Comparison of ENCODE assay signal across 24 cellular contexts in the genomic region with DNA sequence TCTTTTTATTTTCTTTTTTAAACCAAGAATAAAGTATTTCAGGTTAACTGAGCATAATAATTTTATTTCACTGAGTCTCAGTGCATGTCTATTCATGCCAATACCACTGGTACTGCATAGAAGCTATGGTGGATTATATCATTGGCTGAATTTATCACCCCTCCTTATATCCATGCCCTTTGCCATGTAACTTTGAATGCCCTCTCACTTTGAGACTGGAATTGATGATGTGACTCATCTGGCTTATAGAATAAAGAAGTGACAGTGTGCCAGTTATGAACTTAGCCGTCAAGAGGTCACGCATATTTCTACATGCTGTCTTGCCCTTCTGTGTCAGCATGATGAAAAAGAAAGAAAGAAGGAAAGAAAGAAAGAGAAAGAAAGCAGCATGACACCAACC. TPM values are rescaled to one million over a fixed set of nuclear protein-coding genes. Genes with fewer than 3 reads are reported as not detected.
DNase-seq lines count a peak whose midpoint lies in the region; ATAC-seq and TF ChIP-seq lines count a peak whose summit lies in the region.
"Had no signal": no experiment of that assay in that cellular context is flagged by ENCODE, and none has a peak within 500 bp of the region (broad histone marks: within the 10 kb centered on the region; RNA-seq: fewer than 3 reads in every experiment).

No MANE protein-coding gene starts in this region.

- H3K27me3 Mint-ChIP-seq in CD8-positive, alpha-beta memory T cell: peaks cover 0 to 4% of the 10 kb centered on the region in 2 donors
- H3K27me3 Mint-ChIP-seq: CD4-positive, CD25-positive, alpha-beta regulatory T cell had no signal

- H3K27ac Mint-ChIP-seq in stimulated activated effector memory CD8-positive, alpha-beta T cell treated with anti-CD3 and anti-CD28 coated beads, Interleukin-12 subunit alpha, Interleukin-12 subunit beta, amount 100 ng/mL, for 72 hours: no peak overlapping the region
- H3K27ac Mint-ChIP-seq in CD8-positive, alpha-beta memory T cell: no peak overlapping the region
- H3K27ac Mint-ChIP-seq: activated naive CD4-positive, alpha-beta T cell treated with anti-CD3 and anti-CD28 coated beads, Interleukin-2, amount 10 ng/mL, durations not matched to agents 7 days and 5 days; activated T-helper 1 cell treated with anti-CD3 and anti-CD28 coated beads, Interleukin-12 subunit alpha, Interleukin-12 subunit beta, Interleukin-2, Interleukin-4 antibody, amounts not matched to agents 30 ng/mL and 10 ng/mL and 1 ng/mL, durations not matched to agents 14 hours and 24 hours and 36 hours; CD4-positive, CD25-positive, alpha-beta regulatory T cell; effector memory CD8-positive, alpha-beta T cell; mesothelial cell of epicardium; naive thymus-derived CD4-positive, alpha-beta T cell; WTC11 had no signal

- intact Hi-C loops in left ventricle myocardium inferior (cut with micrococcal nuclease): no loop called here
- intact Hi-C loops in Right ventricle myocardium inferior (cut with DNase I): no loop called here

- peak overlapping the region; percentile 12 for H3K4me2 ChIP-seq in hepatocyte

- DNase-seq in left ventricle myocardium inferior (no peak), Right ventricle myocardium inferior (ENCODE audit: missing footprints) (no peak), hepatocyte (ENCODE audit: low spot score) (no peak)
- DNase-seq in stimulated activated effector memory CD8-positive, alpha-beta T cell treated with anti-CD3 and anti-CD28 coated beads, Interleukin-12 subunit alpha, Interleukin-12 subunit beta, amount 100 ng/mL, for 72 hours (ENCODE audit: low spot score in 2 of 2): no peak
- DNase-seq in CD8-positive, alpha-beta memory T cell: no peak
- DNase-seq in activated CD8-positive, alpha-beta memory T cell treated with anti-CD3 and anti-CD28 coated beads for 24 hours: no peak
- DNase-seq: activated naive CD4-positive, alpha-beta T cell treated with anti-CD3 and anti-CD28 coated beads, Interleukin-2, amount 10 ng/mL, durations not matched to agents 7 days and 5 days; amniotic stem cell; CD4-positive, CD25-positive, alpha-beta regulatory T cell; effector memory CD8-positive, alpha-beta T cell; GM23248; naive thymus-derived CD4-positive, alpha-beta T cell; NCI-H1105; NCI-H187 treated with DMSO at 0.1 percent for 48 hours; NCI-H2171 treated with DMSO at 0.1 percent for 48 hours; NCI-H524 treated with DMSO at 0.1 percent for 48 hours; RPMI8226; T1000; trophoblast cell had no signal

- CTCF ChIA-PET in CD8-positive, alpha-beta memory T cell (lab: Charles Lee): no interaction called here

- H3K4me3 Mint-ChIP-seq in stimulated activated effector memory CD8-positive, alpha-beta T cell treated with anti-CD3 and anti-CD28 coated beads, Interleukin-12 subunit alpha, Interleukin-12 subunit beta, amount 100 ng/mL, for 72 hours: no peak overlapping the region
- no peak overlapping the region for H3K4me3 Mint-ChIP-seq in CD8-positive, alpha-beta memory T cell
- H3K4me3 Mint-ChIP-seq: activated naive CD4-positive, alpha-beta T cell treated with anti-CD3 and anti-CD28 coated beads, Interleukin-2, amount 10 ng/mL, durations not matched to agents 7 days and 5 days; activated T-helper 1 cell treated with anti-CD3 and anti-CD28 coated beads, Interleukin-12 subunit alpha, Interleukin-12 subunit beta, Interleukin-2, Interleukin-4 antibody, amounts not matched to agents 30 ng/mL and 10 ng/mL and 1 ng/mL, durations not matched to agents 14 hours and 24 hours and 36 hours; CD4-positive, CD25-positive, alpha-beta regulatory T cell; effector memory CD8-positive, alpha-beta T cell; mesothelial cell of epicardium; naive thymus-derived CD4-positive, alpha-beta T cell; WTC11 had no signal

- H2AFZ ChIP-seq in hepatocyte: no peak overlapping the region
- H2AFZ ChIP-seq: GM23248 had no signal

- POLR2A ChIA-PET in CD8-positive, alpha-beta memory T cell (lab: Charles Lee): no interaction called here

- H3K9me2 ChIP-seq in hepatocyte (replicated peaks; ENCODE audit: insufficient read depth): no peaks in the 10 kb centered on the region

- peaks cover 81% of the 10 kb centered on the region for H3K4me1 ChIP-seq in left ventricle myocardium inferior
- H3K4me1 ChIP-seq in hepatocyte (ENCODE audit: insufficient read depth): peaks cover 24% of the 10 kb centered on the region
- no peaks in the 10 kb centered on the region for H3K4me1 ChIP-seq in CD8-positive, alpha-beta memory T cell (ENCODE audit: insufficient read depth, low read length)

- no peaks in the 10 kb centered on the region for H3K9me3 ChIP-seq in left ventricle myocardium inferior (replicated peaks)
- H3K9me3 ChIP-seq in hepatocyte (ENCODE audit: low read depth): no peaks in the 10 kb centered on the region
- H3K9me3 ChIP-seq in CD8-positive, alpha-beta memory T cell (ENCODE audit: low read length): no peaks in the 10 kb centered on the region

- H3K4me3 ChIP-seq in left ventricle myocardium inferior: no peak overlapping the region
- H3K4me3 ChIP-seq in hepatocyte: no peak overlapping the region
- H3K4me3 ChIP-seq in CD8-positive, alpha-beta memory T cell (ENCODE audit: low read length): no peak overlapping the region
- H3K4me3 ChIP-seq: GM23248 had no signal

- ATAC-seq in Right ventricle myocardium inferior (no peak), SK-N-SH treated with all-trans-retinoic acid at 6 μM for 48 hours (0 out of 3 replicates have a peak, but pooled peaks have one; percentile 14), GM21717 (IDR thresholded peaks at IDR 0.05; ENCODE audit: unreplicated experiment) (no peak)
- peak; percentile 32 for ATAC-seq in stimulated activated effector memory CD8-positive, alpha-beta T cell treated with anti-CD3 and anti-CD28 coated beads, Interleukin-12 subunit alpha, Interleukin-12 subunit beta, amount 100 ng/mL, for 72 hours
- ATAC-seq: effector memory CD8-positive, alpha-beta T cell; naive thymus-derived CD4-positive, alpha-beta T cell; WTC11 had no signal

- H3K27me3 ChIP-seq in left ventricle myocardium inferior (ENCODE audit: low read depth): no peaks in the 10 kb centered on the region
- H3K27me3 ChIP-seq in hepatocyte: no peaks in the 10 kb centered on the region
- no peaks in the 10 kb centered on the region for H3K27me3 ChIP-seq in CD8-positive, alpha-beta memory T cell (ENCODE audit: insufficient read depth, low read length, poor library complexity, severe bottlenecking)

- no peaks in the 10 kb centered on the region for H3K4me1 Mint-ChIP-seq in stimulated activated effector memory CD8-positive, alpha-beta T cell treated with anti-CD3 and anti-CD28 coated beads, Interleukin-12 subunit alpha, Interleukin-12 subunit beta, amount 100 ng/mL, for 72 hours
- H3K4me1 Mint-ChIP-seq in CD8-positive, alpha-beta memory T cell: no peaks in the 10 kb centered on the region
- H3K4me1 Mint-ChIP-seq: activated naive CD4-positive, alpha-beta T cell treated with anti-CD3 and anti-CD28 coated beads, Interleukin-2, amount 10 ng/mL, durations not matched to agents 7 days and 5 days; naive thymus-derived CD4-positive, alpha-beta T cell; WTC11 had no signal

- H4K20me1 ChIP-seq in hepatocyte (ENCODE audit: insufficient read depth, poor library complexity, severe bottlenecking): no peaks in the 10 kb centered on the region

- TF ChIP-seq CTCF in left ventricle myocardium inferior (IDR thresholded peaks at IDR 0.05; ENCODE audit: borderline replicate concordance) (no peak), hepatocyte (IDR thresholded peaks at IDR 0.05; ENCODE audit: poor library complexity) (no peak)

- no peaks in the 10 kb centered on the region for H3K36me3 Mint-ChIP-seq in stimulated activated effector memory CD8-positive, alpha-beta T cell treated with anti-CD3 and anti-CD28 coated beads, Interleukin-12 subunit alpha, Interleukin-12 subunit beta, amount 100 ng/mL, for 72 hours
- no peaks in the 10 kb centered on the region for H3K36me3 Mint-ChIP-seq in CD8-positive, alpha-beta memory T cell
- H3K36me3 Mint-ChIP-seq: activated naive CD4-positive, alpha-beta T cell treated with anti-CD3 and anti-CD28 coated beads, Interleukin-2, amount 10 ng/mL, durations not matched to agents 7 days and 5 days; CD4-positive, CD25-positive, alpha-beta regulatory T cell; mesothelial cell of epicardium; naive thymus-derived CD4-positive, alpha-beta T cell; WTC11 had no signal

- H3K36me3 ChIP-seq in left ventricle myocardium inferior: peaks cover 12% of the 10 kb centered on the region
- H3K36me3 ChIP-seq in hepatocyte (replicated peaks; ENCODE audit: insufficient read depth, low read depth): no peaks in the 10 kb centered on the region
- H3K36me3 ChIP-seq in CD8-positive, alpha-beta memory T cell (ENCODE audit: insufficient read depth, low read length): no peaks in the 10 kb centered on the region

- H3K27ac ChIP-seq in left ventricle myocardium inferior (replicated peaks): peak overlapping the region; percentile 91
- H3K27ac ChIP-seq in hepatocyte: peak overlapping the region; percentile 21
- no peak overlapping the region for H3K27ac ChIP-seq in CD8-positive, alpha-beta memory T cell (ENCODE audit: low read depth, low read length)
- H3K27ac ChIP-seq: GM23248 had no signal

- peaks cover 9% of the 10 kb centered on the region for H3K79me2 ChIP-seq in hepatocyte

- WGBS in hepatocyte (ENCODE audit: low lambda C conversion rate, missing lambda C conversion rate): 88% methylated on average over 2 of the region's 2 CpGs

- H3K9me3 Mint-ChIP-seq in stimulated activated effector memory CD8-positive, alpha-beta T cell treated with anti-CD3 and anti-CD28 coated beads, Interleukin-12 subunit alpha, Interleukin-12 subunit beta, amount 100 ng/mL, for 72 hours: no peaks in the 10 kb centered on the region
- no peaks in the 10 kb centered on the region for H3K9me3 Mint-ChIP-seq in CD8-positive, alpha-beta memory T cell
- H3K9me3 Mint-ChIP-seq: activated naive CD4-positive, alpha-beta T cell treated with anti-CD3 and anti-CD28 coated beads, Interleukin-2, amount 10 ng/mL, durations not matched to agents 7 days and 5 days; activated T-helper 1 cell treated with anti-CD3 and anti-CD28 coated beads, Interleukin-12 subunit alpha, Interleukin-12 subunit beta, Interleukin-2, Interleukin-4 antibody, amounts not matched to agents 30 ng/mL and 10 ng/mL and 1 ng/mL, durations not matched to agents 14 hours and 24 hours and 36 hours; CD4-positive, CD25-positive, alpha-beta regulatory T cell; effector memory CD8-positive, alpha-beta T cell; mesothelial cell of epicardium; naive thymus-derived CD4-positive, alpha-beta T cell; WTC11 had no signal

TF ChIP-seq in SK-N-SH treated with all-trans-retinoic acid at 6 μM for 48 hours, 23 proteins besides CTCF, POLR2A, EP300 and RAD21 (continues in another document):
- TF ChIP-seq ARNTL (CRISPR knock-in tag; IDR thresholded peaks at IDR 0.05; ENCODE audit: borderline replicate concordance, low read depth): no peak

RNA-seq across cellular contexts. Expression of gene ABLIM1, which starts 20.7 kb away (rescaled TPM):
- 674 TPM for total RNA-seq in left ventricle myocardium inferior
- total RNA-seq in Right ventricle myocardium inferior: 730 TPM
- total RNA-seq in hepatocyte: 31.6 and 37.9 TPM in 2 replicates
- polyA plus RNA-seq in hepatocyte: 19.8 and 20.8 TPM in 2 replicates
- 10 to 100 TPM; 45.8 to 48.3 TPM for total RNA-seq in CD8-positive, alpha-beta memory T cell
- polyA plus RNA-seq in CD8-positive, alpha-beta memory T cell: 123 TPM

Comparison
In these comparisons a context has a peak if more than half of its experiments do, and no peak if none do; other contexts are left out.
1. ATAC-seq: peak in SK-N-SH treated with all-trans-retinoic acid at 6 μM for 48 hours (single experiment) and stimulated activated effector memory CD8-positive, alpha-beta T cell treated with anti-CD3 and anti-CD28 coated beads, Interleukin-12 subunit alpha, Interleukin-12 subunit beta, amount 100 ng/mL, for 72 hours (single experiment); none in Right ventricle myocardium inferior (single experiment) and GM21717 (single experiment).
2. RNA of gene ABLIM1, which starts 20.7 kb away (total RNA-seq): 730 TPM in Right ventricle myocardium inferior (single experiment) and 674 TPM in left ventricle myocardium inferior (single experiment); 45.8 to 48.3 TPM in CD8-positive, alpha-beta memory T cell and 31.6 to 37.9 TPM in hepatocyte; every median in the first group is over 10 times any median in the second.